1 cellular context compared by ENCODE assay signal in genomic region chrX:55801811-55802210, GRCh38.
TF ChIP-seq lines count a peak whose summit lies in the region.

No MANE protein-coding gene starts in this region.

TF ChIP-seq in GM23338, 12 proteins besides CTCF, POLR2A, EP300 and RAD21 (continued from another document):
- TF ChIP-seq ETS1 (IDR thresholded peaks at IDR 0.05) (no peak), REST (IDR thresholded peaks at IDR 0.05; ENCODE audit: unreplicated experiment) (no peak)
TF ChIP-seq in GM23338: peak in this region for 0.
